Comparison of ENCODE assay signal across 17 cellular contexts in genomic region chr15:74123131-74123429, GRCh38. TPM values are rescaled to one million over a fixed set of nuclear protein-coding genes. Genes with fewer than 3 reads are reported as not detected.
DNase-seq lines count a peak whose midpoint lies in the region; ATAC-seq, FAIRE-seq and TF ChIP-seq lines count a peak whose summit lies in the region.
"Had no signal": no experiment of that assay in that cellular context is flagged by ENCODE, and none has a peak within 500 bp of the region (broad histone marks: within the 10 kb centered on the region; RNA-seq: fewer than 3 reads in every experiment).

No MANE protein-coding gene starts in this region.

- TF ChIP-seq CTCF in OCI-LY1 (IDR thresholded peaks at IDR 0.05; ENCODE audit: low read length): no peak
- TF ChIP-seq CTCF in choroid plexus epithelial cell (conservative IDR thresholded peaks at IDR 0.05; ENCODE audit: low read depth, low read length): peak; percentile 24
- TF ChIP-seq CTCF in natural killer cell (IDR thresholded peaks at IDR 0.05): no peak

- peak overlapping the region; percentile 11; the same call in 1 of the 2 replicates for H3K4me2 ChIP-seq in OCI-LY1 (ENCODE audit: low read length)

- no peak for ATAC-seq in stimulated activated memory B cell treated with anti-CD40 and anti-IgM and Interleukin-4, amounts not matched to agents 10 μg/mL and 1 μg/mL and 100 μg/mL, for 72 hours
- ATAC-seq in natural killer cell: no peak
- ATAC-seq: naive thymus-derived CD4-positive, alpha-beta T cell had no signal

- H4K20me1 ChIP-seq in OCI-LY1 (ENCODE audit: insufficient read depth, low read length): no peaks in the 10 kb centered on the region

- peaks cover 4% of the 10 kb centered on the region for H3K9me3 Mint-ChIP-seq in stimulated activated memory B cell treated with anti-CD40 and anti-IgM and Interleukin-4, amounts not matched to agents 10 μg/mL and 1 μg/mL and 100 μg/mL, for 72 hours
- H3K9me3 Mint-ChIP-seq in natural killer cell: no peaks in the 10 kb centered on the region

- peaks cover 15% of the 10 kb centered on the region for H3K4me1 ChIP-seq in OCI-LY1 (ENCODE audit: insufficient read depth, low read length, severe bottlenecking)

- no peak overlapping the region for H3K9ac ChIP-seq in OCI-LY1 (ENCODE audit: low read length)

- no peaks in the 10 kb centered on the region for H3K9me3 ChIP-seq in OCI-LY1 (ENCODE audit: low read length)

- H3K27ac Mint-ChIP-seq in stimulated activated memory B cell treated with anti-CD40 and anti-IgM and Interleukin-4, amounts not matched to agents 10 μg/mL and 1 μg/mL and 100 μg/mL, for 72 hours: peak overlapping the region; percentile 65
- H3K27ac Mint-ChIP-seq in natural killer cell: no peak overlapping the region
- H3K27ac Mint-ChIP-seq: activated naive CD8-positive, alpha-beta T cell treated with anti-CD3 and anti-CD28 coated beads for 36 hours; naive thymus-derived CD4-positive, alpha-beta T cell had no signal

- H3K27me3 Mint-ChIP-seq in stimulated activated memory B cell treated with anti-CD40 and anti-IgM and Interleukin-4, amounts not matched to agents 10 μg/mL and 1 μg/mL and 100 μg/mL, for 72 hours: peaks cover 14% of the 10 kb centered on the region
- peaks cover 27 to 44% of the 10 kb centered on the region in 2 donors for H3K27me3 Mint-ChIP-seq in natural killer cell (ENCODE audit: low read depth in 2 of 2)

- H3K4me3 ChIP-seq in OCI-LY1 (ENCODE audit: low read depth, low read length, poor library complexity, severe bottlenecking) (no peak overlapping the region), choroid plexus epithelial cell (ENCODE audit: low read depth, low read length) (no peak overlapping the region)

- H3K4me3 Mint-ChIP-seq in stimulated activated memory B cell treated with anti-CD40 and anti-IgM and Interleukin-4, amounts not matched to agents 10 μg/mL and 1 μg/mL and 100 μg/mL, for 72 hours: no peak overlapping the region
- H3K4me3 Mint-ChIP-seq in natural killer cell: no peak overlapping the region
- H3K4me3 Mint-ChIP-seq: activated naive CD8-positive, alpha-beta T cell treated with anti-CD3 and anti-CD28 coated beads for 36 hours; naive thymus-derived CD4-positive, alpha-beta T cell had no signal

- no peaks in the 10 kb centered on the region for H3K9me2 ChIP-seq in OCI-LY1 (ENCODE audit: low read depth, low read length)

- DNase-seq in NCI-H1436 (lab: John Stamatoyannopoulos, UW): peak; percentile 49
- no peak for DNase-seq in NCI-H1436 treated with DMSO at 0.1 percent for 48 hours (lab: John Stamatoyannopoulos, UW)
- DNase-seq in choroid plexus epithelial cell (ENCODE audit: low read depth): no peak
- DNase-seq in SIG-M5 treated with dmso at 0.1 percent for 504 hours (lab: John Stamatoyannopoulos, UW; ENCODE audit: unreplicated experiment): no peak
- DNase-seq in natural killer cell: no peak
- DNase-seq in HTR-8/SVneo (ENCODE audit: insufficient read length, low spot score): no peak
- DNase-seq: activated CD8-positive, alpha-beta memory T cell treated with anti-CD3 and anti-CD28 coated beads, Interleukin-2, amount 50 U/mL, for 4 hours; activated naive CD8-positive, alpha-beta T cell treated with anti-CD3 and anti-CD28 coated beads for 36 hours; effector CD8-positive, alpha-beta T cell; naive thymus-derived CD4-positive, alpha-beta T cell; NCI-H1105; SW 1271 had no signal

- peaks cover 55% of the 10 kb centered on the region for H3K4me1 Mint-ChIP-seq in stimulated activated memory B cell treated with anti-CD40 and anti-IgM and Interleukin-4, amounts not matched to agents 10 μg/mL and 1 μg/mL and 100 μg/mL, for 72 hours
- H3K4me1 Mint-ChIP-seq in natural killer cell: no peaks in the 10 kb centered on the region

- intact Hi-C loops in natural killer cell (cut with micrococcal nuclease): no loop called here

- no peak for FAIRE-seq in HTR-8/SVneo (lab: Jason Lieb, UNC)
- FAIRE-seq: A204.1 had no signal

- no peaks in the 10 kb centered on the region for H3K36me3 Mint-ChIP-seq in stimulated activated memory B cell treated with anti-CD40 and anti-IgM and Interleukin-4, amounts not matched to agents 10 μg/mL and 1 μg/mL and 100 μg/mL, for 72 hours
- H3K36me3 Mint-ChIP-seq in natural killer cell: no peaks in the 10 kb centered on the region
- H3K36me3 Mint-ChIP-seq: activated naive CD8-positive, alpha-beta T cell treated with anti-CD3 and anti-CD28 coated beads for 36 hours had no signal

- H3K27ac ChIP-seq in OCI-LY1 (ENCODE audit: low read depth, low read length, poor library complexity, severe bottlenecking): peak overlapping the region; percentile 32

- H2AFZ ChIP-seq in OCI-LY1 (ENCODE audit: low read length): no peak overlapping the region

- H3K79me2 ChIP-seq in OCI-LY1 (ENCODE audit: insufficient read depth, low read length): no peaks in the 10 kb centered on the region

- no peaks in the 10 kb centered on the region for H3K36me3 ChIP-seq in OCI-LY1 (ENCODE audit: insufficient read depth, low read length)

- no peaks in the 10 kb centered on the region for H3K27me3 ChIP-seq in OCI-LY1 (ENCODE audit: insufficient read depth, low read length)

- no peaks in the 10 kb centered on the region for H3F3A ChIP-seq in OCI-LY1 (ENCODE audit: insufficient read depth, low read length)

RNA-seq across cellular contexts. Expression of gene ISLR2, which starts 7.3 kb away (rescaled TPM):
- total RNA-seq in natural killer cell: not detected
- total RNA-seq: activated naive CD8-positive, alpha-beta T cell treated with anti-CD3 and anti-CD28 coated beads for 36 hours; liver; naive thymus-derived CD4-positive, alpha-beta T cell; NCI-H460 had no signal

RNA-seq across cellular contexts. Expression of gene GOLGA6A, which starts 40.7 kb away (rescaled TPM):
- under 1 TPM in 2 of 3 donors, not detected in 1; 0.16 to 0.82 TPM for total RNA-seq in natural killer cell
- total RNA-seq: activated naive CD8-positive, alpha-beta T cell treated with anti-CD3 and anti-CD28 coated beads for 36 hours; NCI-H460 had no signal

RNA-seq across cellular contexts. Expression of gene ISLR, which starts 50.4 kb away (rescaled TPM):
- total RNA-seq in natural killer cell: not detected
- total RNA-seq: activated naive CD8-positive, alpha-beta T cell treated with anti-CD3 and anti-CD28 coated beads for 36 hours; naive thymus-derived CD4-positive, alpha-beta T cell; NCI-H460 had no signal
